Comparison of ENCODE assay signal across 30 cellular contexts in genomic region chr4:36432556-36432955, GRCh38.
"Had no signal": no experiment of that assay in that cellular context is flagged by ENCODE, and none has a peak within 500 bp of the region (broad histone marks: within the 10 kb centered on the region; RNA-seq: fewer than 3 reads in every experiment).

No MANE protein-coding gene starts in this region.

- FAIRE-seq: astrocyte, colon, endometrium, endothelial cell of umbilical vein had no signal

- H3K4me1 ChIP-seq: gastrocnemius medialis, heart left ventricle had no signal

- H3K4me3 ChIP-seq: gastrocnemius medialis, heart left ventricle had no signal

- H3K36me3 ChIP-seq: brain microvascular endothelial cell, gastrocnemius medialis, heart left ventricle had no signal

- DNase-seq: activated CD4-positive, alpha-beta T cell treated with anti-CD3 and anti-CD28 coated beads for 1 hour; activated CD4-positive, alpha-beta T cell treated with anti-CD3 and anti-CD28 coated beads for 4 hours; activated CD4-positive, alpha-beta T cell treated with anti-CD3 and anti-CD28 coated beads, Interleukin-2, amount 10 ng/mL, durations not matched to agents 7 days and 5 days; activated CD4-positive, alpha-beta T cell treated with anti-CD3 and anti-CD28 coated beads, Interleukin-2, amount 50 U/mL, for 4 hours; activated CD8-positive, alpha-beta memory T cell treated with anti-CD3 and anti-CD28 coated beads for 24 hours; activated CD8-positive, alpha-beta T cell treated with anti-CD3 and anti-CD28 coated beads for 36 hours; activated effector memory CD4-positive, alpha-beta T cell treated with Interleukin-2 at 50 U/mL for 16 hours; activated gamma-delta T cell treated with Interleukin-2 at 50 U/mL for 16 hours; activated naive CD4-positive, alpha-beta T cell treated with anti-CD3 and anti-CD28 coated beads, Interleukin-2, amount 50 U/mL, for 16 hours; activated naive CD4-positive, alpha-beta T cell treated with Interleukin-2 at 50 U/mL for 16 hours; activated T-cell treated with anti-CD3 and anti-CD28 coated beads, Interleukin-2, amount 50 U/mL, for 4 hours; amniotic stem cell; anterior cingulate cortex; brain microvascular endothelial cell; caudate nucleus; cortex of kidney; dermis blood vessel endothelial cell; effector CD4-positive, alpha-beta T cell; foreskin fibroblast; gastrocnemius medialis; glutamatergic neuron; heart left ventricle; T-helper 2 cell had no signal

- H3K27me3 ChIP-seq: brain microvascular endothelial cell, gastrocnemius medialis, heart left ventricle had no signal

- H3K9me3 ChIP-seq: gastrocnemius medialis had no signal

- ATAC-seq: activated CD8-positive, alpha-beta T cell treated with anti-CD3 and anti-CD28 coated beads for 36 hours; activated T-cell treated with anti-CD3 and anti-CD28 coated beads, Interleukin-2, amount 50 U/mL, for 4 hours; activated T-helper 17 cell treated with anti-CD3 and anti-CD28 coated beads, Interleukin-2, amount 50 U/mL, for 72 hours; esophagus mucosa; gastrocnemius medialis; heart left ventricle; WTC11 had no signal
